14 cellular contexts compared by ENCODE assay signal in the genomic region with DNA sequence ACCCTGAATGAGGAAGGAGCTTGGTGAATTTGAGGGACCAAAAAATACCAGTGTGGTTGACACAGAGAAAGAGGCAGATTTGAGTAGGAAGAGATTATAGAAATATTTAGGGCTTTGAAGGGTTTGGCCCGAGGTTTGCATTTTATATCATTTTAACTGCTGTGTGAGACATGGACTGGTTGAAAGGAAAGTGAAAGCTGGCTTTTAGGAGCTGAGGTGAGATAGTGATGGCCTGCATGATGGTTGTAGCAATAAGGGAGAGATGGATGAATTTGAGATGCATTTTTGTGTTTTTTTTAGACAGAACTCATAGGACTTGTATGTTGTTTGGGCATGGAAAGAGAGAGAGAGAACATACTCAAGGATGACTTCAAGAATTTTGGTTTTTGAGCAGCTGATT. TPM values are rescaled to one million over a fixed set of nuclear protein-coding genes. Genes with fewer than 3 reads are reported as not detected.
DNase-seq lines count a peak whose midpoint lies in the region; ATAC-seq and TF ChIP-seq lines count a peak whose summit lies in the region.
"Had no signal": no experiment of that assay in that cellular context is flagged by ENCODE, and none has a peak within 500 bp of the region (broad histone marks: within the 10 kb centered on the region; RNA-seq: fewer than 3 reads in every experiment).

No MANE protein-coding gene starts in this region.

- intact Hi-C loops in Panc1 (cut with micrococcal nuclease; ENCODE audit: unreplicated experiment) (no loop called here), right lobe of liver (cut with DNase I) (no loop called here), spleen (cut with DNase I; ENCODE audit: low total_unique reads) (no loop called here), prostate gland (cut with DNase I) (no loop called here)

- peak overlapping the region; percentile 20 for H3K4me3 Mint-ChIP-seq in activated CD8-positive, alpha-beta memory T cell treated with anti-CD3 and anti-CD28 coated beads, Interleukin-2, amount 10 ng/mL, durations not matched to agents 7 days and 5 days
- no peak overlapping the region for H3K4me3 Mint-ChIP-seq in stimulated activated memory B cell treated with anti-CD40 and anti-IgM and Interleukin-4, amounts not matched to agents 10 μg/mL and 1 μg/mL and 100 μg/mL, for 72 hours
- H3K4me3 Mint-ChIP-seq: activated T-cell treated with anti-CD3 and anti-CD28 coated beads, Interleukin-2, amount 50 U/mL, for 4 hours had no signal

- TF ChIP-seq CTCF in Panc1 (IDR thresholded peaks at IDR 0.05): no peak
- TF ChIP-seq CTCF in right lobe of liver (IDR thresholded peaks at IDR 0.05): no peak
- TF ChIP-seq CTCF in spleen (IDR thresholded peaks at IDR 0.05 in 8 of 11, conservative IDR thresholded peaks at IDR 0.05 in 3 of 11): no peak
- TF ChIP-seq CTCF in prostate gland (IDR thresholded peaks at IDR 0.05): no peak

- H3K27me3 Mint-ChIP-seq in activated CD8-positive, alpha-beta memory T cell treated with anti-CD3 and anti-CD28 coated beads, Interleukin-2, amount 10 ng/mL, durations not matched to agents 7 days and 5 days: no peaks in the 10 kb centered on the region
- H3K27me3 Mint-ChIP-seq in stimulated activated memory B cell treated with anti-CD40 and anti-IgM and Interleukin-4, amounts not matched to agents 10 μg/mL and 1 μg/mL and 100 μg/mL, for 72 hours: no peaks in the 10 kb centered on the region

- peaks cover 14% of the 10 kb centered on the region for H3K36me3 Mint-ChIP-seq in activated CD8-positive, alpha-beta memory T cell treated with anti-CD3 and anti-CD28 coated beads, Interleukin-2, amount 10 ng/mL, durations not matched to agents 7 days and 5 days
- H3K36me3 Mint-ChIP-seq in stimulated activated memory B cell treated with anti-CD40 and anti-IgM and Interleukin-4, amounts not matched to agents 10 μg/mL and 1 μg/mL and 100 μg/mL, for 72 hours: peaks cover 21% of the 10 kb centered on the region

- H3K27ac ChIP-seq in Panc1 (ENCODE audit: low read length): no peak overlapping the region
- no peak overlapping the region for H3K27ac ChIP-seq in right lobe of liver
- H3K27ac ChIP-seq in spleen: no peak overlapping the region
- no peak overlapping the region for H3K27ac ChIP-seq in prostate gland

- 38% methylated on average over 1 of the region's 1 CpG for WGBS in right lobe of liver (ENCODE audit: insufficient coverage, low coverage, low lambda C conversion rate, missing lambda C conversion rate)
- WGBS in spleen, 5 donors: 48 to 73% (median 67%) methylated on average over 1 of the region's 1 CpG
- 57% methylated on average over 1 of the region's 1 CpG for WGBS in prostate gland

- in situ Hi-C loops in Panc1 (cut with HindIII; ENCODE audit: low pct_unique_long_range_greater_than_20kb, low sequenced_read_pairs): no loop called here

- H3K27me3 ChIP-seq in Panc1 (ENCODE audit: control insufficient read depth, insufficient read depth, low read length): no peaks in the 10 kb centered on the region
- H3K27me3 ChIP-seq in right lobe of liver: no peaks in the 10 kb centered on the region
- no peaks in the 10 kb centered on the region for H3K27me3 ChIP-seq in spleen (replicated peaks in 1 of 7)
- H3K27me3 ChIP-seq in prostate gland (replicated peaks; ENCODE audit: insufficient read depth): no peaks in the 10 kb centered on the region

- peak; percentile 77 for ATAC-seq in activated CD8-positive, alpha-beta memory T cell treated with anti-CD3 and anti-CD28 coated beads, Interleukin-2, amount 10 ng/mL, durations not matched to agents 7 days and 5 days
- ATAC-seq in HG02759 (IDR thresholded peaks at IDR 0.05; ENCODE audit: unreplicated experiment) (peak; percentile 60), Panc1 (no peak), right lobe of liver (no peak)
- no peak for ATAC-seq in stimulated activated memory B cell treated with anti-CD40 and anti-IgM and Interleukin-4, amounts not matched to agents 10 μg/mL and 1 μg/mL and 100 μg/mL, for 72 hours

- POLR2A ChIA-PET in Panc1 (lab: Charles Lee): no interaction called here

- H3K36me3 ChIP-seq in Panc1 (ENCODE audit: control insufficient read depth, insufficient read depth, low read length) (no peaks in the 10 kb centered on the region), right lobe of liver (no peaks in the 10 kb centered on the region), spleen (peaks cover 0 to 9% (median 0%) of the 10 kb centered on the region in 6 donors), prostate gland (no peaks in the 10 kb centered on the region)

- H3K4me3 ChIP-seq in Panc1 (ENCODE audit: low read depth in 2 of 2, low read length in 2 of 2) (no peak overlapping the region), right lobe of liver (no peak overlapping the region), spleen (no peak overlapping the region), prostate gland (no peak overlapping the region)

- H3K9me3 ChIP-seq in Panc1 (ENCODE audit: control insufficient read depth, insufficient read depth, low read depth, low read length) (no peaks in the 10 kb centered on the region), right lobe of liver (no peaks in the 10 kb centered on the region), spleen (peaks cover 0 to 9% (median 0%) of the 10 kb centered on the region in 8 donors), prostate gland (no peaks in the 10 kb centered on the region)

- H3K9me3 Mint-ChIP-seq in activated CD8-positive, alpha-beta memory T cell treated with anti-CD3 and anti-CD28 coated beads, Interleukin-2, amount 10 ng/mL, durations not matched to agents 7 days and 5 days (ENCODE audit: low read depth): peaks cover 3% of the 10 kb centered on the region
- peaks cover 4% of the 10 kb centered on the region for H3K9me3 Mint-ChIP-seq in stimulated activated memory B cell treated with anti-CD40 and anti-IgM and Interleukin-4, amounts not matched to agents 10 μg/mL and 1 μg/mL and 100 μg/mL, for 72 hours

- no peaks in the 10 kb centered on the region for H3K4me1 ChIP-seq in Panc1 (ENCODE audit: control insufficient read depth, insufficient read depth, low read length)
- no peaks in the 10 kb centered on the region for H3K4me1 ChIP-seq in right lobe of liver
- H3K4me1 ChIP-seq in spleen: peaks cover 0 to 9% (median 0%) of the 10 kb centered on the region in 6 donors
- H3K4me1 ChIP-seq in prostate gland (replicated peaks): no peaks in the 10 kb centered on the region

- H3K4me1 Mint-ChIP-seq in activated CD8-positive, alpha-beta memory T cell treated with anti-CD3 and anti-CD28 coated beads, Interleukin-2, amount 10 ng/mL, durations not matched to agents 7 days and 5 days: peaks cover 10% of the 10 kb centered on the region
- H3K4me1 Mint-ChIP-seq in stimulated activated memory B cell treated with anti-CD40 and anti-IgM and Interleukin-4, amounts not matched to agents 10 μg/mL and 1 μg/mL and 100 μg/mL, for 72 hours: peaks cover 14% of the 10 kb centered on the region

- peak overlapping the region; percentile 41 for H3K27ac Mint-ChIP-seq in activated CD8-positive, alpha-beta memory T cell treated with anti-CD3 and anti-CD28 coated beads, Interleukin-2, amount 10 ng/mL, durations not matched to agents 7 days and 5 days
- peak overlapping the region; percentile 5 for H3K27ac Mint-ChIP-seq in stimulated activated memory B cell treated with anti-CD40 and anti-IgM and Interleukin-4, amounts not matched to agents 10 μg/mL and 1 μg/mL and 100 μg/mL, for 72 hours

- TSS peak; percentile 47 for BruUV-seq in Panc1 (replicated peaks; lab: Mats Ljungman, UMichigan)

- DNase-seq in activated CD8-positive, alpha-beta memory T cell treated with anti-CD3 and anti-CD28 coated beads, Interleukin-2, amount 10 ng/mL, durations not matched to agents 7 days and 5 days: no peak
- no peak for DNase-seq in activated CD8-positive, alpha-beta memory T cell treated with anti-CD3 and anti-CD28 coated beads for 24 hours
- DNase-seq in Panc1 (ENCODE audit: low read depth, low spot score) (no peak), right lobe of liver (no peak), spleen (no peak), prostate gland (ENCODE audit: low spot score) (no peak)
- DNase-seq: ACHN; activated T-cell treated with anti-CD3 and anti-CD28 coated beads, Interleukin-2, amount 50 U/mL, for 4 hours; central memory CD4-positive, alpha-beta T cell; foreskin fibroblast; NCI-H1436 treated with DMSO at 0.1 percent for 48 hours; NK-92 treated with Interleukin-12 subunit alpha and Interleukin-12 subunit beta, amount 100 ng/mL, for 24 hours had no signal

- no peak for TF ChIP-seq POLR2A in right lobe of liver (IDR thresholded peaks at IDR 0.05)
- no peak for TF ChIP-seq POLR2A in spleen (IDR thresholded peaks at IDR 0.05)
- no peak for TF ChIP-seq POLR2A in prostate gland (IDR thresholded peaks at IDR 0.05)

- CTCF ChIA-PET in activated CD8-positive, alpha-beta memory T cell treated with anti-CD3 and anti-CD28 coated beads, Interleukin-2, amount 10 ng/mL, durations not matched to agents 7 days and 5 days (lab: Charles Lee): no interaction called here
- CTCF ChIA-PET in Panc1 (lab: Charles Lee): interaction anchor here (0.6 kb wide), 1 partner anchor 35 kb away, joined by 3 read pairs; no protein-coding TSS in a partner anchor

RNA-seq across cellular contexts. Expression of gene FER, which starts 21.7 kb away (rescaled TPM):
- 10 to 100 TPM in 1 of 2 experiments, 1 to 10 TPM in 1; 9.0 to 11.7 TPM for total RNA-seq in activated CD8-positive, alpha-beta memory T cell treated with anti-CD3 and anti-CD28 coated beads, Interleukin-2, amount 10 ng/mL, durations not matched to agents 7 days and 5 days
- total RNA-seq in Panc1 (2021; ENCODE audit: unreplicated experiment): 22.1 TPM
- polyA plus RNA-seq in Panc1 (2012; ENCODE audit: insufficient read length): 3.7 TPM
- 10 to 100 TPM in 1 of 6 experiments, 1 to 10 TPM in 5; 2.6 to 10.9 (median 5.0) TPM for total RNA-seq in right lobe of liver
- 10 to 100 TPM; 16.7 to 38.8 (median 28.2) TPM for total RNA-seq in spleen
- polyA plus RNA-seq in spleen: 1 to 10 TPM in 2 of 3 donors, under 1 TPM in 1; 0.96 to 1.5 (median 1.2) TPM
- 10 to 100 TPM in 1 of 2 donors, 1 to 10 TPM in 1; 9.1 to 36.0 TPM for total RNA-seq in prostate gland

Comparison
In these comparisons a context has a peak if more than half of its experiments do, and no peak if none do; other contexts are left out.
1. ATAC-seq: peak in activated CD8-positive, alpha-beta memory T cell treated with anti-CD3 and anti-CD28 coated beads, Interleukin-2, amount 10 ng/mL, durations not matched to agents 7 days and 5 days (single experiment) and HG02759 (single experiment); none in Panc1 (single experiment), stimulated activated memory B cell treated with anti-CD40 and anti-IgM and Interleukin-4, amounts not matched to agents 10 μg/mL and 1 μg/mL and 100 μg/mL, for 72 hours (single experiment) and right lobe of liver (0 of 4).